14 cellular contexts compared by ENCODE assay signal in genomic region chr17:64355536-64356303, GRCh38. TPM values are rescaled to one million over a fixed set of nuclear protein-coding genes. Genes with fewer than 3 reads are reported as not detected.
DNase-seq lines count a peak whose midpoint lies in the region; ATAC-seq, FAIRE-seq and TF ChIP-seq lines count a peak whose summit lies in the region.
"Had no signal": no experiment of that assay in that cellular context is flagged by ENCODE, and none has a peak within 500 bp of the region (broad histone marks: within the 10 kb centered on the region; RNA-seq: fewer than 3 reads in every experiment).

No MANE protein-coding gene starts in this region.

- peak overlapping the region in 1 of 2 experiments; percentile 10 for H3K4ac ChIP-seq in mesenchymal stem cell (ENCODE audit: low read depth in 1 of 2, low read length in 2 of 2)

- H3K4me3 ChIP-seq in GM12878: no peak overlapping the region
- peak overlapping the region in 1 of 2 experiments; percentile 12 for H3K4me3 ChIP-seq in mesenchymal stem cell (ENCODE audit: insufficient read depth in 1 of 2, low read depth in 1 of 2, low read length in 2 of 2)
- H3K4me3 ChIP-seq in brain microvascular endothelial cell (ENCODE audit: low read depth, low read length): no peak overlapping the region
- H3K4me3 ChIP-seq: adrenal gland, prostate gland had no signal

- SMC1A ChIA-PET in GM12878 (lab: Charles Lee; ENCODE audit: uncharacterized antibody, unreplicated experiment): interaction anchor here (1.1 to 2.2 kb wide), 4 partner anchors 34 to 64 kb away, joined by 3 to 6 read pairs (median 5); no protein-coding TSS in a partner anchor

- POLR2A ChIA-PET in GM12878 (lab: Charles Lee): interaction anchor here (0.9 kb wide), 1 partner anchor 12 kb away, joined by 4 read pairs; no protein-coding TSS in a partner anchor

- no peaks in the 10 kb centered on the region for H3K9me3 ChIP-seq in GM12878 (replicated peaks; ENCODE audit: control insufficient read depth, insufficient read depth, low read length)
- H3K9me3 ChIP-seq in mesenchymal stem cell (ENCODE audit: control insufficient read depth, low read length): no peaks in the 10 kb centered on the region
- H3K9me3 ChIP-seq: adrenal gland, BE2C, prostate gland had no signal

- H3K27me3 ChIP-seq in GM12878 (replicated peaks in 1 of 2; ENCODE audit: control insufficient read depth in 2 of 2, insufficient read depth in 2 of 2, low read length in 1 of 2) (no peaks in the 10 kb centered on the region), mesenchymal stem cell (ENCODE audit: control insufficient read depth in 1 of 2, insufficient read depth in 1 of 2, low read length in 2 of 2) (peaks cover 0 to 3% of the 10 kb centered on the region in 2 experiments), brain microvascular endothelial cell (replicated peaks) (no peaks in the 10 kb centered on the region)
- H3K27me3 ChIP-seq: adrenal gland, BE2C had no signal

- TF ChIP-seq CTCF in GM12878 (IDR thresholded peaks at IDR 0.05 in 2 of 3, conservative IDR thresholded peaks at IDR 0.05 in 1 of 3; ENCODE audit: control insufficient read depth in 2 of 3, extremely low read depth in 1 of 3, insufficient read depth in 1 of 3, low read depth in 3 of 3, low read length in 3 of 3): no peak
- no peak for TF ChIP-seq CTCF in brain microvascular endothelial cell (IDR thresholded peaks at IDR 0.05; ENCODE audit: low read depth, low read length, missing control alignments)

- no peaks in the 10 kb centered on the region for H4K20me1 ChIP-seq in GM12878 (ENCODE audit: control insufficient read depth, insufficient read depth)

- no peak overlapping the region for H2BK15ac ChIP-seq in mesenchymal stem cell (ENCODE audit: low read depth, poor library complexity, severe bottlenecking)

- no peak overlapping the region for H3K23ac ChIP-seq in mesenchymal stem cell (ENCODE audit: low read length in 2 of 2)

- in situ Hi-C loops in GM12878 (cut with MboI): no loop called here
- in situ Hi-C loops in brain microvascular endothelial cell (cut with HindIII; ENCODE audit: low pct_ligation_motif_present, low sequenced_read_pairs): no loop called here

- no peak overlapping the region for H2BK12ac ChIP-seq in mesenchymal stem cell (ENCODE audit: low read length in 2 of 2)

- H3K4me1 ChIP-seq in GM12878 (ENCODE audit: control insufficient read depth, insufficient read depth, low read length) (no peaks in the 10 kb centered on the region), mesenchymal stem cell (ENCODE audit: control insufficient read depth, insufficient read depth, low read depth, low read length) (peaks cover 12% of the 10 kb centered on the region)
- H3K4me1 ChIP-seq: BE2C, prostate gland had no signal

- H3K9ac ChIP-seq in GM12878 (ENCODE audit: control insufficient read depth, insufficient read depth, low read length) (no peak overlapping the region), mesenchymal stem cell (ENCODE audit: low read length) (peak overlapping the region; percentile 81)

- H4K8ac ChIP-seq in mesenchymal stem cell (ENCODE audit: low read length): no peak overlapping the region

- TF ChIP-seq RAD21 in GM12878 (IDR thresholded peaks at IDR 0.05; ENCODE audit: insufficient read depth, low read depth, low read length): no peak

- WGBS in GM12878 (ENCODE audit: insufficient coverage, insufficient replicate concordance, low lambda C conversion rate, missing lambda C conversion rate): 50% methylated on average over 7 of the region's 7 CpGs
- 88% methylated on average over 7 of the region's 7 CpGs for WGBS in mesenchymal stem cell

- no peak overlapping the region for H2BK5ac ChIP-seq in mesenchymal stem cell (ENCODE audit: low read depth, low read length, poor library complexity, severe bottlenecking)

- H3K27ac ChIP-seq in GM12878 (ENCODE audit: control insufficient read depth, insufficient read depth): no peak overlapping the region
- H3K27ac ChIP-seq in mesenchymal stem cell (ENCODE audit: low read length, poor library complexity, severe bottlenecking): no peak overlapping the region
- H3K27ac ChIP-seq in brain microvascular endothelial cell: no peak overlapping the region
- H3K27ac ChIP-seq: prostate gland had no signal

- H4K91ac ChIP-seq in mesenchymal stem cell (ENCODE audit: low read length): no peak overlapping the region

- no peak overlapping the region for H3K14ac ChIP-seq in mesenchymal stem cell (ENCODE audit: low read length in 2 of 2)

- no peak for FAIRE-seq in GM12878 (lab: Jason Lieb, UNC)

- H3K79me2 ChIP-seq in GM12878 (ENCODE audit: control insufficient read depth, insufficient read depth, low read length): no peaks in the 10 kb centered on the region

- ATAC-seq in GM12878: no peak
- ATAC-seq: WTC11 had no signal

- RAD21 ChIA-PET in GM12878 (lab: Charles Lee; ENCODE audit: unreplicated experiment): interaction anchor here (2.4 kb wide), 1 partner anchor 64 kb away, joined by 10 read pairs; no protein-coding TSS in a partner anchor

- TF ChIP-seq EP300 in GM12878 (IDR thresholded peaks at IDR 0.05; ENCODE audit: borderline replicate concordance in 1 of 2, control insufficient read depth in 1 of 2, low read depth in 2 of 2, low read length in 2 of 2): no peak

- CTCF ChIA-PET in GM12878 (lab: Yijun Ruan, JAX): interaction anchor here (0.9 to 2.1 kb wide), 3 partner anchors 23 to 61 kb away, joined by 3 to 5 read pairs (median 3); no protein-coding TSS in a partner anchor

- H3K4me2 ChIP-seq in GM12878 (ENCODE audit: control insufficient read depth, insufficient read depth) (no peak overlapping the region), mesenchymal stem cell (ENCODE audit: low read length, poor library complexity, severe bottlenecking) (no peak overlapping the region)

- no peak overlapping the region for H2AK5ac ChIP-seq in mesenchymal stem cell (ENCODE audit: low read length, severe bottlenecking)

- TF ChIP-seq POLR2A in GM12878 (IDR thresholded peaks at IDR 0.05; ENCODE audit: low read depth, low read length): no peak

- H2AFZ ChIP-seq in GM12878 (ENCODE audit: control insufficient read depth, low read depth, low read length) (no peak overlapping the region), mesenchymal stem cell (ENCODE audit: low read depth, low read length) (no peak overlapping the region)

- no peak overlapping the region for H2BK120ac ChIP-seq in mesenchymal stem cell (ENCODE audit: low read depth, low read length)

- H3K79me1 ChIP-seq in mesenchymal stem cell (replicated peaks; ENCODE audit: low read length, poor library complexity, severe bottlenecking): no peaks in the 10 kb centered on the region

- intact Hi-C loops in GM12878 (cut with micrococcal nuclease; ENCODE audit: unreplicated experiment): no loop called here

- H3K36me3 ChIP-seq in GM12878 (ENCODE audit: control insufficient read depth in 2 of 2, insufficient read depth in 2 of 2, low read length in 1 of 2) (no peaks in the 10 kb centered on the region), mesenchymal stem cell (ENCODE audit: control insufficient read depth in 1 of 2, insufficient read depth in 2 of 2, low read depth in 1 of 2, low read length in 2 of 2) (peaks cover 0 to 8% of the 10 kb centered on the region in 2 experiments), brain microvascular endothelial cell (replicated peaks) (no peaks in the 10 kb centered on the region)
- H3K36me3 ChIP-seq: adrenal gland, BE2C, prostate gland had no signal

- H3K18ac ChIP-seq in mesenchymal stem cell (ENCODE audit: low read depth in 1 of 2, low read length in 2 of 2): no peak overlapping the region

- no TSS peak for BruUV-seq in GM12878 (replicated peaks; lab: Mats Ljungman, UMichigan)

- peak; percentile 8 for DNase-seq in stimulated activated CD4-positive, alpha-beta T cell treated with anti-CD3 and anti-CD28 coated beads, Interleukin-1b, Interleukin-23, amount 100 ng/mL, for 48 hours
- no peak for DNase-seq in stimulated activated CD4-positive, alpha-beta T cell treated with anti-CD3 and anti-CD28 coated beads, Interleukin-2, amount 100 ng/mL, for 24 hours
- DNase-seq in GM12878 (ENCODE audit: low read depth, low spot score) (no peak), mesenchymal stem cell (no peak), brain microvascular endothelial cell (no peak), NCI-H226 (no peak), DMS153 (lab: John Stamatoyannopoulos, UW) (no peak), NCI-H2107 treated with DMSO at 0.1 percent for 48 hours (lab: John Stamatoyannopoulos, UW; ENCODE audit: unreplicated experiment) (no peak)
- DNase-seq: adrenal gland, BE2C, kidney glomerular epithelial cell, NCI-H2081 treated with DMSO at 0.1 percent for 48 hours had no signal

TF ChIP-seq in GM12878, 131 proteins besides CTCF, POLR2A, EP300 and RAD21 (continues in another document):
- TF ChIP-seq, protein P1, sequence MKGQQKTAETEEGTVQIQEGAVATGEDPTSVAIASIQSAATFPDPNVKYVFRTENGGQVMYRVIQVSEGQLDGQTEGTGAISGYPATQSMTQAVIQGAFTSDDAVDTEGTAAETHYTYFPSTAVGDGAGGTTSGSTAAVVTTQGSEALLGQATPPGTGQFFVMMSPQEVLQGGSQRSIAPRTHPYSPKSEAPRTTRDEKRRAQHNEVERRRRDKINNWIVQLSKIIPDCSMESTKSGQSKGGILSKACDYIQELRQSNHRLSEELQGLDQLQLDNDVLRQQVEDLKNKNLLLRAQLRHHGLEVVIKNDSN (IDR thresholded peaks at IDR 0.05; ENCODE audit: borderline replicate concordance, extremely low read length, insufficient read depth, low read depth, low read length): no peak

RNA-seq across cellular contexts. Expression of gene PECAM1, which starts 34.9 kb away (rescaled TPM):
- 32.2 and 34.1 TPM in 2 replicates for total RNA-seq in GM12878 (2013; cell fraction: nucleolus; rRNA removed)
- total RNA-seq in GM12878 (2014; rRNA removed): 11.1 and 13.2 TPM in 2 replicates
- 9.5 and 9.7 TPM in 2 replicates for total RNA-seq in GM12878 (2014; rRNA removed; fragmentation: Illumina TruSeq; extraction: Trizol)
- total RNA-seq in GM12878 (2021): 26.1 and 35.2 TPM in 2 replicates
- 1.1 TPM for polyA plus RNA-seq in GM12878 (2011; ENCODE audit: low read depth)
- 32.7 and 34.7 TPM in 2 replicates for polyA plus RNA-seq in GM12878 (2011; rRNA removed)
- 21.0 and 34.5 TPM in 2 replicates for polyA plus RNA-seq in GM12878 (2011; cell fraction: cytosol; rRNA removed)
- polyA plus RNA-seq in GM12878 (2011; cell fraction: nucleus; rRNA removed): 10.6 and 20.6 TPM in 2 replicates
- 1.4 and 3.6 TPM in 2 replicates for polyA plus RNA-seq in GM12878 (2012)
- polyA plus RNA-seq in GM12878 (2014; fragmentation: Illumina TruSeq; extraction: Trizol): 13.9 and 17.4 TPM in 2 replicates
- polyA plus RNA-seq in GM12878 (2014; fragmentation: Nextera tagmentation; extraction: Ambion mirVana): 1 to 10 TPM; 6.9 to 7.5 TPM
- 16.7 and 20.6 TPM in 2 replicates for polyA plus RNA-seq in GM12878 (2014; rRNA removed)
- polyA plus RNA-seq in GM12878 (2016; fragmentation: Nextera tagmentation; extraction: Ambion mirVana): 10 to 100 TPM; 12.5 to 14.1 TPM
- 101 and 135 TPM in 2 replicates for polyA minus RNA-seq in GM12878 (2011; rRNA and poly(A)+ RNA removed)
- 10.6 and 22.3 TPM in 2 replicates for polyA minus RNA-seq in GM12878 (2011; cell fraction: cytosol; rRNA and poly(A)+ RNA removed)
- polyA minus RNA-seq in GM12878 (2011; cell fraction: nucleus; rRNA and poly(A)+ RNA removed): 14.3 and 19.1 TPM in 2 replicates
- 0.18 TPM for polyA plus RNA-seq in mesenchymal stem cell (2013, experiment 1 of 2)
- polyA plus RNA-seq in mesenchymal stem cell (2013, experiment 2 of 2): 0.66 TPM
